22 cellular contexts compared by ENCODE assay signal in the genomic region with DNA sequence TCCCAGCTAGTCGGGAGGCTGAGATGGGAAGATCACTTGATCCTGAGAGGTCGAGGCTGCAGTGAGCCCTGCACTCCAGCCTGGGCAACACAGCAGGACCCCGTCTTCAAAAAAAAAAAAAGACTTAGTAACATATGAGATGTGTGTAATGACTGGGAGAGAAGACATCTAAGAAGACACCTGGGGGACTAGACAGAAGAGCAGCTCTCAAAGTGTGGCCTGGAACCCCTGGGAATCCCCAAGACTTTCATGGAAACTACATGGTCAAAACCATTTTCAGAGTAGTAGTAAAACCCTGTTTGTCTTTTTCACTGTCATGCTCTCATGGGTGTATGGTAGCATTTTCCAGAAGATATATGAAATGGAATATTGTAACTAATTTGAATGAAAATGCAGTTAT.
DNase-seq lines count a peak whose midpoint lies in the region; ATAC-seq and TF ChIP-seq lines count a peak whose summit lies in the region.
"Had no signal": no experiment of that assay in that cellular context is flagged by ENCODE, and none has a peak within 500 bp of the region (broad histone marks: within the 10 kb centered on the region; RNA-seq: fewer than 3 reads in every experiment).

No MANE protein-coding gene starts in this region.

- no peak for DNase-seq in T-helper 2 cell treated with Interferon-gamma antibody and Interleukin-4, amounts not matched to agents 5 μg/mL and 100 μg/mL, for 36 hours (ENCODE audit: low spot score)
- DNase-seq in T-helper 2 cell (no peak), GM10248 (ENCODE audit: extremely low spot score) (peak; percentile 40), GM19238 (ENCODE audit: insufficient read length, low spot score) (peak; percentile 9), nephron progenitor cell (no peak), SHP77 (lab: John Stamatoyannopoulos, UW) (no peak)
- DNase-seq: Calu3; CD8-positive, alpha-beta memory T cell; DMS153; H7; Karpas-422; MV-4-11; NCI-H1105 treated with DMSO at 0.1 percent for 48 hours; NCI-H2029 treated with DMSO at 0.1 percent for 48 hours; NCI-H226; NCI-H510A treated with DMSO at 0.1 percent for 48 hours; NCI-H774; NK-92 treated with Interleukin-12 subunit alpha and Interleukin-12 subunit beta, amount 100 ng/mL, for 24 hours had no signal

- H3K27ac Mint-ChIP-seq in T-helper 2 cell treated with Interferon-gamma antibody and Interleukin-4, amounts not matched to agents 5 μg/mL and 100 μg/mL, for 36 hours, result peak overlapping the region; percentile 26
- H3K27ac Mint-ChIP-seq in nephron progenitor cell, result peak overlapping the region; percentile 48
- H3K27ac Mint-ChIP-seq: IgD-negative memory B cell had no signal

- no peak for TF ChIP-seq CTCF in GM10248 (IDR thresholded peaks at IDR 0.05; ENCODE audit: control extremely low read depth, extremely low read depth, low read depth, missing control alignments)
- no peak for TF ChIP-seq CTCF in nephron progenitor cell (IDR thresholded peaks at IDR 0.05)

- POLR2A ChIA-PET in GM10248 (lab: Yijun Ruan, JAX), result interaction anchor here (1.4 kb wide), 1 partner anchor 43 kb away, joined by 5 read pairs; no protein-coding TSS in a partner anchor

- H3K36me3 Mint-ChIP-seq in T-helper 2 cell treated with Interferon-gamma antibody and Interleukin-4, amounts not matched to agents 5 μg/mL and 100 μg/mL, for 36 hours (ENCODE audit: low read depth), result peaks cover 22% of the 10 kb centered on the region
- H3K36me3 Mint-ChIP-seq in nephron progenitor cell (ENCODE audit: low read depth), result peaks cover 53% of the 10 kb centered on the region

- no peaks in the 10 kb centered on the region for H3K27me3 Mint-ChIP-seq in T-helper 2 cell treated with Interferon-gamma antibody and Interleukin-4, amounts not matched to agents 5 μg/mL and 100 μg/mL, for 36 hours (ENCODE audit: low read depth)
- H3K27me3 Mint-ChIP-seq in nephron progenitor cell (ENCODE audit: low read depth, poor library complexity), result peaks cover 3% of the 10 kb centered on the region
- H3K27me3 Mint-ChIP-seq: CD8-positive, alpha-beta memory T cell; IgD-negative memory B cell had no signal

- no peaks in the 10 kb centered on the region for H3K4me1 Mint-ChIP-seq in T-helper 2 cell treated with Interferon-gamma antibody and Interleukin-4, amounts not matched to agents 5 μg/mL and 100 μg/mL, for 36 hours (ENCODE audit: low read depth)
- H3K4me1 Mint-ChIP-seq in nephron progenitor cell, result no peaks in the 10 kb centered on the region

- ATAC-seq in HG03196 (IDR thresholded peaks at IDR 0.05; ENCODE audit: unreplicated experiment) (no peak), HG03354 (IDR thresholded peaks at IDR 0.05; ENCODE audit: poor library complexity, severe bottlenecking, unreplicated experiment) (no peak)
- ATAC-seq: Panc1 had no signal

- no peak overlapping the region for H3K4me3 Mint-ChIP-seq in T-helper 2 cell treated with Interferon-gamma antibody and Interleukin-4, amounts not matched to agents 5 μg/mL and 100 μg/mL, for 36 hours
- H3K4me3 Mint-ChIP-seq in nephron progenitor cell, result no peak overlapping the region
- H3K4me3 Mint-ChIP-seq: CD8-positive, alpha-beta memory T cell; IgD-negative memory B cell had no signal

- CTCF ChIA-PET in GM10248 (lab: Yijun Ruan, JAX), result interaction anchor here (1.1 to 5.5 kb wide), 4 partner anchors 8 to 73 kb away, joined by 4 to 28 read pairs (median 4); partner anchors contain the start of gene INHBE

- H3K9me3 Mint-ChIP-seq in T-helper 2 cell treated with Interferon-gamma antibody and Interleukin-4, amounts not matched to agents 5 μg/mL and 100 μg/mL, for 36 hours, result no peaks in the 10 kb centered on the region
- H3K9me3 Mint-ChIP-seq in nephron progenitor cell, result no peaks in the 10 kb centered on the region
- H3K9me3 Mint-ChIP-seq: CD8-positive, alpha-beta memory T cell; IgD-negative memory B cell had no signal

Comparison
In these comparisons a context has a peak if more than half of its experiments do, and no peak if none do; other contexts are left out.
1. DNase-seq: peak in GM10248 (single experiment) and GM19238 (single experiment); none in T-helper 2 cell treated with Interferon-gamma antibody and Interleukin-4, amounts not matched to agents 5 μg/mL and 100 μg/mL, for 36 hours (single experiment), T-helper 2 cell (0 of 5), nephron progenitor cell (single experiment) and SHP77 (0 of 2).